In genomic region chr1:23169727-23170335, GRCh38 we compare ENCODE assay signal across 9 cellular contexts. TPM values are rescaled to one million over a fixed set of nuclear protein-coding genes. Genes with fewer than 3 reads are reported as not detected.
A peak's percentile ranks its signal among the peaks of the same experiment; 100 is the strongest.
DNase-seq lines count a peak whose midpoint lies in the region; ATAC-seq and TF ChIP-seq lines count a peak whose summit lies in the region.
"Had no signal": no experiment of that assay in that cellular context is flagged by ENCODE, and none has a peak within 500 bp of the region (broad histone marks: within the 10 kb centered on the region; RNA-seq: fewer than 3 reads in every experiment).

No MANE protein-coding gene starts in this region.

- intact Hi-C loops in MCF 10A (cut with micrococcal nuclease), result no loop called here
- intact Hi-C loops in left lung (cut with DNase I), result no loop called here
- intact Hi-C loops in Caco-2 (cut with micrococcal nuclease; ENCODE audit: unreplicated experiment), result loop anchor here (5.0 kb wide), 2 partner anchors 48 to 153 kb away; partner anchors contain the start of genes KDM1A and TEX46

- CTCF ChIA-PET in MCF 10A (lab: Yijun Ruan, JAX) (interaction anchor here (0.5 to 9.0 kb wide), 8 partner anchors 13 to 370 kb away, joined by 3 to 65 read pairs (median 3); no protein-coding TSS in a partner anchor), Caco-2 (lab: Charles Lee) (no interaction called here)

- peak overlapping the region in 1 of 2 donors; percentile 91 for H3K4me3 ChIP-seq in left lung
- no peak overlapping the region for H3K4me3 ChIP-seq in Caco-2 (ENCODE audit: low read depth, low read length)

- H3K36me3 ChIP-seq in left lung, result no peaks in the 10 kb centered on the region
- H3K36me3 ChIP-seq in Caco-2 (ENCODE audit: control insufficient read depth, insufficient read depth, low read length), result no peaks in the 10 kb centered on the region

- POLR2A ChIA-PET in MCF 10A (lab: Yijun Ruan, JAX), result interaction anchor here (0.6 to 8.3 kb wide), 25 partner anchors 8 to 522 kb away, joined by 3 to 154 read pairs (median 7); partner anchors contain the start of genes KDM1A and RPL11
- POLR2A ChIA-PET in Caco-2 (lab: Charles Lee), result no interaction called here

- BruUV-seq in MCF 10A (replicated peaks; lab: Mats Ljungman, UMichigan) (no TSS peak), Caco-2 (replicated peaks; lab: Mats Ljungman, UMichigan) (no TSS peak)

- H3K4me1 ChIP-seq in left lung, result peaks cover 6 to 39% of the 10 kb centered on the region in 2 donors
- peaks cover 4% of the 10 kb centered on the region; the same call in 1 of the 2 replicates for H3K4me1 ChIP-seq in Caco-2

- H3K9me3 ChIP-seq in left lung (no peaks in the 10 kb centered on the region), Caco-2 (no peaks in the 10 kb centered on the region)

- H3K36me3 Mint-ChIP-seq in MCF 10A (ENCODE audit: insufficient read depth, unreplicated experiment) (peaks cover 15% of the 10 kb centered on the region), Caco-2 (ENCODE audit: insufficient read depth, unreplicated experiment) (peaks cover 9% of the 10 kb centered on the region)

- no peaks in the 10 kb centered on the region for H3K27me3 Mint-ChIP-seq in MCF 10A (ENCODE audit: insufficient read depth, unreplicated experiment)
- H3K27me3 Mint-ChIP-seq in Caco-2 (ENCODE audit: insufficient read depth, unreplicated experiment), result no peaks in the 10 kb centered on the region

- H3K27me3 ChIP-seq in left lung, result no peaks in the 10 kb centered on the region
- no peaks in the 10 kb centered on the region for H3K27me3 ChIP-seq in Caco-2 (replicated peaks; ENCODE audit: control insufficient read depth, insufficient read depth, low read length)

- ATAC-seq in left lung, result peak; percentile 66

- H3K4me1 Mint-ChIP-seq in MCF 10A (ENCODE audit: insufficient read depth, unreplicated experiment), result peaks cover 17% of the 10 kb centered on the region
- peaks cover 10% of the 10 kb centered on the region for H3K4me1 Mint-ChIP-seq in Caco-2 (ENCODE audit: low read depth, unreplicated experiment)

- TF ChIP-seq CTCF in MCF 10A (IDR thresholded peaks at IDR 0.05; ENCODE audit: unreplicated experiment) (no peak), left lung (IDR thresholded peaks at IDR 0.05) (no peak), Caco-2 (IDR thresholded peaks at IDR 0.05; ENCODE audit: insufficient read depth in 1 of 2, low read depth in 1 of 2, low read length in 1 of 2, severe bottlenecking in 1 of 2, unreplicated experiment in 1 of 2) (no peak)

- peak overlapping the region; percentile 89 for H3K4me3 Mint-ChIP-seq in MCF 10A (ENCODE audit: unreplicated experiment)
- no peak overlapping the region for H3K4me3 Mint-ChIP-seq in Caco-2 (ENCODE audit: unreplicated experiment)

- peak overlapping the region; percentile 33 to 89 for H3K27ac ChIP-seq in left lung
- H3K27ac ChIP-seq in substantia nigra (ENCODE audit: low read depth, low read length, poor library complexity, severe bottlenecking), result peak overlapping the region; percentile 51

- H3K9me3 Mint-ChIP-seq in MCF 10A (ENCODE audit: unreplicated experiment), result no peaks in the 10 kb centered on the region
- no peaks in the 10 kb centered on the region for H3K9me3 Mint-ChIP-seq in Caco-2 (ENCODE audit: unreplicated experiment)

- peak; percentile 45 for DNase-seq in activated CD4-positive, alpha-beta T cell treated with anti-CD3 and anti-CD28 coated beads for 48 hours
- no peak for DNase-seq in activated CD4-positive, alpha-beta T cell treated with anti-CD3 and anti-CD28 coated beads for 1 hour
- DNase-seq in NCI-H524 (lab: John Stamatoyannopoulos, UW) (peak; percentile 83 to 86), MCF 10A (ENCODE audit: unreplicated experiment) (peak; percentile 91), left lung (peak in 1 of 2 donors; percentile 66), substantia nigra (lab: John Stamatoyannopoulos, UW) (peak in 25 of 49 donors; percentile 2 to 63 (median 19)), 8988T (no peak), Caco-2 (no peak)
- DNase-seq: DND-41 had no signal

- H3K27ac Mint-ChIP-seq in MCF 10A (ENCODE audit: low read depth, unreplicated experiment) (peak overlapping the region; percentile 89), Caco-2 (ENCODE audit: unreplicated experiment) (no peak overlapping the region)

RNA-seq across cellular contexts. Expression of gene LUZP1, which starts 1.2 kb away (rescaled TPM):
- total RNA-seq in MCF 10A (2022) (30.1 and 37.2 TPM in 2 replicates), left lung (10 to 100 TPM; 29.8 to 31.4 TPM), Caco-2 (2022) (20.0 and 20.6 TPM in 2 replicates)

RNA-seq across cellular contexts. Expression of gene HTR1D, which starts 47.5 kb away (rescaled TPM):
- total RNA-seq in MCF 10A (2022), result 0.17 and 0.35 TPM in 2 replicates
- under 1 TPM; 0.15 to 0.26 TPM for total RNA-seq in left lung
- 7.7 and 8.7 TPM in 2 replicates for total RNA-seq in Caco-2 (2022)

Comparison
In these comparisons a context has a peak if more than half of its experiments do, and no peak if none do; other contexts are left out.
1. DNase-seq: peak in activated CD4-positive, alpha-beta T cell treated with anti-CD3 and anti-CD28 coated beads for 48 hours (single experiment), NCI-H524 (2 of 2), MCF 10A (single experiment) and substantia nigra (25 of 49); none in activated CD4-positive, alpha-beta T cell treated with anti-CD3 and anti-CD28 coated beads for 1 hour (single experiment), 8988T (single experiment) and Caco-2 (0 of 2).